2 cellular contexts compared by ENCODE assay signal in genomic region chr11:518463-519202, GRCh38.
TF ChIP-seq lines count a peak whose summit lies in the region.

No MANE protein-coding gene starts in this region.

TF ChIP-seq in IMR-90, 13 proteins besides CTCF, POLR2A, EP300 and RAD21:
- TF ChIP-seq USF2 (IDR thresholded peaks at IDR 0.05; ENCODE audit: low read depth, low read length), result peak; percentile 95
- TF ChIP-seq FOS (IDR thresholded peaks at IDR 0.05; ENCODE audit: low read depth, low read length), result peak; percentile 56
- peak; percentile 84 for TF ChIP-seq RCOR1 (IDR thresholded peaks at IDR 0.05; ENCODE audit: insufficient replicate concordance, low read length)
- TF ChIP-seq CEBPB (IDR thresholded peaks at IDR 0.05; ENCODE audit: low read depth, low read length), result no peak
- TF ChIP-seq MAZ (IDR thresholded peaks at IDR 0.05; ENCODE audit: borderline replicate concordance, low read depth, low read length), result peak; percentile 92; the same call in 1 of the 2 replicates
- no peak for TF ChIP-seq RFX5 (IDR thresholded peaks at IDR 0.05; ENCODE audit: low read depth, low read length)
- no peak for TF ChIP-seq MAFK (IDR thresholded peaks at IDR 0.05; ENCODE audit: low read depth, low read length)
- TF ChIP-seq MXI1 (IDR thresholded peaks at IDR 0.05; ENCODE audit: borderline replicate concordance, low read depth, low read length), result no peak
- TF ChIP-seq BHLHE40 (IDR thresholded peaks at IDR 0.05; ENCODE audit: low read depth, low read length), result peak; percentile 94
- peak; percentile 67 for TF ChIP-seq SMC3 (IDR thresholded peaks at IDR 0.05; ENCODE audit: low read depth, low read length)
- TF ChIP-seq CHD1 (IDR thresholded peaks at IDR 0.05; ENCODE audit: low read depth, low read length), result no peak

TF ChIP-seq in H1, 55 proteins besides CTCF, POLR2A, EP300 and RAD21:
- TF ChIP-seq TEAD4 (IDR thresholded peaks at IDR 0.05; ENCODE audit: low read depth, low read length), result no peak
- TF ChIP-seq SIRT6 (IDR thresholded peaks at IDR 0.05; ENCODE audit: low read length), result no peak
- TF ChIP-seq RFX5 (IDR thresholded peaks at IDR 0.05; ENCODE audit: borderline replicate concordance, low read depth, low read length), result no peak
- no peak for TF ChIP-seq JUN (IDR thresholded peaks at IDR 0.05; ENCODE audit: low read depth, low read length)
- peak; percentile 84; the same call in 1 of the 2 replicates for TF ChIP-seq GTF2F1 (IDR thresholded peaks at IDR 0.05; ENCODE audit: borderline replicate concordance, low read depth, low read length)
- TF ChIP-seq ASH2L (IDR thresholded peaks at IDR 0.05; ENCODE audit: low read length), result peak; percentile 42
- no peak for TF ChIP-seq SAP30 (IDR thresholded peaks at IDR 0.05; ENCODE audit: insufficient read depth, insufficient replicate concordance, low read length)
- peak in 1 of 2 experiments; percentile 37; a peak in 1 of 4 replicates for TF ChIP-seq SIN3A (conservative IDR thresholded peaks at IDR 0.05 in 1 of 2, IDR thresholded peaks at IDR 0.05 in 1 of 2; ENCODE audit: low read depth in 1 of 2, low read length in 2 of 2)
- no peak for TF ChIP-seq FOSL1 (IDR thresholded peaks at IDR 0.05; ENCODE audit: insufficient read depth, low read depth, low read length)
- no peak for TF ChIP-seq CTBP2 (IDR thresholded peaks at IDR 0.05; ENCODE audit: borderline replicate concordance, insufficient read depth, insufficient read length, low read length)
- TF ChIP-seq SRF (IDR thresholded peaks at IDR 0.05; ENCODE audit: low read depth, low read length), result peak; percentile 49; the same call in 1 of the 2 replicates
- no peak; the same call in 1 of the 2 replicates for TF ChIP-seq EGR1 (IDR thresholded peaks at IDR 0.05; ENCODE audit: borderline replicate concordance, low read depth, low read length)
- TF ChIP-seq MAFK (IDR thresholded peaks at IDR 0.05; ENCODE audit: low read depth, low read length), result no peak
- TF ChIP-seq TAF1 (IDR thresholded peaks at IDR 0.05; ENCODE audit: low read depth, low read length), result peak; percentile 29; the same call in 1 of the 2 replicates
- peak; percentile 97 for TF ChIP-seq BACH1 (IDR thresholded peaks at IDR 0.05; ENCODE audit: low read length)
- peak; percentile 68; the same call in 1 of the 2 replicates for TF ChIP-seq TCF12 (IDR thresholded peaks at IDR 0.05; ENCODE audit: low read depth, low read length)
- no peak; the same call in 1 of the 2 replicates for TF ChIP-seq KDM1A (IDR thresholded peaks at IDR 0.05; ENCODE audit: borderline replicate concordance, low read length)
- TF ChIP-seq ZNF274 (IDR thresholded peaks at IDR 0.05; ENCODE audit: borderline replicate concordance, extremely low read depth, low read length), result no peak
- no peak for TF ChIP-seq POU5F1 (IDR thresholded peaks at IDR 0.05; ENCODE audit: low read depth, low read length)
- no peak for TF ChIP-seq JUND (IDR thresholded peaks at IDR 0.05; ENCODE audit: low read length)
- no peak for TF ChIP-seq SP1 (IDR thresholded peaks at IDR 0.05; ENCODE audit: low read depth, low read length)
- no peak for TF ChIP-seq ATF2 (IDR thresholded peaks at IDR 0.05; ENCODE audit: low read length)
- 0 out of 2 replicates have a peak, but pooled peaks have one; percentile 62 for TF ChIP-seq YY1 (IDR thresholded peaks at IDR 0.05; ENCODE audit: low read depth, low read length)
- no peak for TF ChIP-seq CBX8 (IDR thresholded peaks at IDR 0.05; ENCODE audit: borderline replicate concordance, low read depth, low read length)
- TF ChIP-seq CEBPB (IDR thresholded peaks at IDR 0.05; ENCODE audit: low read depth, low read length), result no peak
- TF ChIP-seq SUZ12 (IDR thresholded peaks at IDR 0.05; ENCODE audit: low read length), result no peak
- no peak for TF ChIP-seq TBP (IDR thresholded peaks at IDR 0.05; ENCODE audit: low read depth, low read length)
- TF ChIP-seq KDM4A (IDR thresholded peaks at IDR 0.05; ENCODE audit: low read depth, low read length, severe bottlenecking), result peak; percentile 52
- no peak for TF ChIP-seq EZH2 (IDR thresholded peaks at IDR 0.05; ENCODE audit: low read depth, low read length, severe bottlenecking)
- TF ChIP-seq HDAC6 (IDR thresholded peaks at IDR 0.05; ENCODE audit: low read depth, low read length), result no peak
- TF ChIP-seq RBBP5 (IDR thresholded peaks at IDR 0.05; ENCODE audit: borderline replicate concordance, low read depth, low read length), result no peak
- peak; percentile 94 for TF ChIP-seq USF2 (IDR thresholded peaks at IDR 0.05; ENCODE audit: low read length)
- TF ChIP-seq MAX (IDR thresholded peaks at IDR 0.05), result peak; percentile 93
- TF ChIP-seq PHF8 (conservative IDR thresholded peaks at IDR 0.05; ENCODE audit: low read depth, low read length), result no peak
- TF ChIP-seq E2F6 (IDR thresholded peaks at IDR 0.05), result peak; percentile 97
- TF ChIP-seq ATF3 (IDR thresholded peaks at IDR 0.05; ENCODE audit: insufficient read depth, low read depth, low read length), result peak; percentile 87
- peak; percentile 82 for TF ChIP-seq GABPA (IDR thresholded peaks at IDR 0.05; ENCODE audit: borderline replicate concordance, insufficient read depth, low read length)
- TF ChIP-seq SIX5 (IDR thresholded peaks at IDR 0.05; ENCODE audit: low read depth, low read length), result no peak
- no peak for TF ChIP-seq RXRA (IDR thresholded peaks at IDR 0.05; ENCODE audit: insufficient read depth, low read depth, low read length)
- peak; percentile 95 to 97 for TF ChIP-seq HDAC2 (IDR thresholded peaks at IDR 0.05; ENCODE audit: borderline replicate concordance in 1 of 2, low read depth in 2 of 2, low read length in 2 of 2)
- TF ChIP-seq KDM5A (IDR thresholded peaks at IDR 0.05; ENCODE audit: low read length), result no peak
- TF ChIP-seq TAF7 (optimal IDR thresholded peaks at IDR 0.05; ENCODE audit: borderline replicate concordance, low read depth, low read length), result peak; percentile 98
- 0 out of 2 replicates have a peak, but pooled peaks have one; percentile 4 for TF ChIP-seq CHD2 (IDR thresholded peaks at IDR 0.05; ENCODE audit: low read length)
- TF ChIP-seq BRCA1 (IDR thresholded peaks at IDR 0.05; ENCODE audit: low read depth, low read length), result no peak
- TF ChIP-seq POLR2AphosphoS5 (IDR thresholded peaks at IDR 0.05; ENCODE audit: low read depth, low read length), result no peak
- no peak for TF ChIP-seq BCL11A (IDR thresholded peaks at IDR 0.05; ENCODE audit: low read depth in 2 of 2, low read length in 2 of 2)
- no peak for TF ChIP-seq SP2 (IDR thresholded peaks at IDR 0.05; ENCODE audit: low read length)
- TF ChIP-seq RNF2 (IDR thresholded peaks at IDR 0.05; ENCODE audit: borderline replicate concordance, low read depth, low read length, missing control alignments, poor library complexity, severe bottlenecking), result peak; percentile 37
- TF ChIP-seq NANOG (IDR thresholded peaks at IDR 0.05; ENCODE audit: insufficient read depth, low read depth, low read length, poor library complexity, severe bottlenecking), result peak; percentile 11
- no peak for TF ChIP-seq CHD7 (IDR thresholded peaks at IDR 0.05; ENCODE audit: insufficient replicate concordance, low read length)
- TF ChIP-seq SP4 (IDR thresholded peaks at IDR 0.05; ENCODE audit: low read length), result no peak
- TF ChIP-seq CBX5 (IDR thresholded peaks at IDR 0.05; ENCODE audit: low read depth, low read length), result no peak
- peak; percentile 57; the same call in 1 of the 2 replicates for TF ChIP-seq CREB1 (IDR thresholded peaks at IDR 0.05)
- TF ChIP-seq CHD1 (IDR thresholded peaks at IDR 0.05; ENCODE audit: low read depth, low read length), result no peak
- TF ChIP-seq NRF1 (IDR thresholded peaks at IDR 0.05; ENCODE audit: low read depth, low read length), result no peak
